Comparison of ENCODE assay signal across 1 cellular context in the genomic region with DNA sequence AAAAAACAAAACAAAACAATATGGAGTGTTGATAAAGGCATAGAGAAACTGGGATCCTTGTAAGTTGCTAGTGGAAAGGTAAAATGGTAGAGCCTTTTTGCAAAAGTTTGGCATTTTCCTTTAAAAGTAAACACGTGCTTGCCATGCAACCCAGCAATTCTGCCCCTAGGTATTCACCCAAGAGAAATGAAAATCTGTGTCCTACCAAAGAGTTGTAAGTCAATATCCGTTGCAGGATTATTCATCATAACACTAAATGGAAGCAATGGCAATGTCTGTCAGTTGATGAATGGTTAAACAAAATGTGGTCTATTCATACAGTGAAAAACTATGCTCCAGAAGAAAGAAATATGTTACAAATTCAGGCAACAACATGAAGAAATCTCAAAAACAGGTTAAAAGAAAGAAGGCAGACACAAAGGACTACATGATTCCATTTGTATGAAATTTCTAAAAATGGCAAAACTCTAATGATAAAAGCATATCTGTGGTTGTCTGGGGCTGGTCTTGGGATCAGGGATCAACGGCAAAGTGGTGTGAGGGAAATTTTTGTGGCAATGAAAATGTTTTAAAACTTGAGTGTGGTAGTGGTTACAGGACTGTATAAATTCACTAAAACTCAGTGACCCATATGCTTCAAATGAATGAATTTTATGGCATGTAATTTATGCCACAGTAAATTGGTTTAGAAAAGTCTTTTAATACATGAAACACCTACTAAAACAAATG.
TF ChIP-seq lines count a peak whose summit lies in the region.

No MANE protein-coding gene starts in this region.

TF ChIP-seq in HEK293, 187 proteins besides CTCF, POLR2A, EP300 and RAD21 (continued from another document):
- no peak for TF ChIP-seq ZSCAN30 (tag by site-specific recombination; IDR thresholded peaks at IDR 0.05)
TF ChIP-seq in HEK293: peak in this region for 2.
